Comparison of ENCODE assay signal across 2 cellular contexts in genomic region chr7:150737265-150738055, GRCh38.
TF ChIP-seq lines count a peak whose summit lies in the region.

TSS of gene GIMAP5 (plus strand) at chr7:150737418. CDS start at chr7:150740885, 3,467 bp downstream.

TF ChIP-seq in liver, 16 proteins besides CTCF, POLR2A, EP300 and RAD21:
- no peak for TF ChIP-seq YY1 (IDR thresholded peaks at IDR 0.05)
- TF ChIP-seq, protein P1, sequence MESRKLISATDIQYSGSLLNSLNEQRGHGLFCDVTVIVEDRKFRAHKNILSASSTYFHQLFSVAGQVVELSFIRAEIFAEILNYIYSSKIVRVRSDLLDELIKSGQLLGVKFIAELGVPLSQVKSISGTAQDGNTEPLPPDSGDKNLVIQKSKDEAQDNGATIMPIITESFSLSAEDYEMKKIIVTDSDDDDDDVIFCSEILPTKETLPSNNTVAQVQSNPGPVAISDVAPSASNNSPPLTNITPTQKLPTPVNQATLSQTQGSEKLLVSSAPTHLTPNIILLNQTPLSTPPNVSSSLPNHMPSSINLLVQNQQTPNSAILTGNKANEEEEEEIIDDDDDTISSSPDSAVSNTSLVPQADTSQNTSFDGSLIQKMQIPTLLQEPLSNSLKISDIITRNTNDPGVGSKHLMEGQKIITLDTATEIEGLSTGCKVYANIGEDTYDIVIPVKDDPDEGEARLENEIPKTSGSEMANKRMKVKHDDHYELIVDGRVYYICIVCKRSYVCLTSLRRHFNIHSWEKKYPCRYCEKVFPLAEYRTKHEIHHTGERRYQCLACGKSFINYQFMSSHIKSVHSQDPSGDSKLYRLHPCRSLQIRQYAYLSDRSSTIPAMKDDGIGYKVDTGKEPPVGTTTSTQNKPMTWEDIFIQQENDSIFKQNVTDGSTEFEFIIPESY (IDR thresholded peaks at IDR 0.05): no peak
- no peak for TF ChIP-seq JUND (IDR thresholded peaks at IDR 0.05)
- no peak for TF ChIP-seq TAF1 (conservative IDR thresholded peaks at IDR 0.05)
- TF ChIP-seq, protein P2, sequence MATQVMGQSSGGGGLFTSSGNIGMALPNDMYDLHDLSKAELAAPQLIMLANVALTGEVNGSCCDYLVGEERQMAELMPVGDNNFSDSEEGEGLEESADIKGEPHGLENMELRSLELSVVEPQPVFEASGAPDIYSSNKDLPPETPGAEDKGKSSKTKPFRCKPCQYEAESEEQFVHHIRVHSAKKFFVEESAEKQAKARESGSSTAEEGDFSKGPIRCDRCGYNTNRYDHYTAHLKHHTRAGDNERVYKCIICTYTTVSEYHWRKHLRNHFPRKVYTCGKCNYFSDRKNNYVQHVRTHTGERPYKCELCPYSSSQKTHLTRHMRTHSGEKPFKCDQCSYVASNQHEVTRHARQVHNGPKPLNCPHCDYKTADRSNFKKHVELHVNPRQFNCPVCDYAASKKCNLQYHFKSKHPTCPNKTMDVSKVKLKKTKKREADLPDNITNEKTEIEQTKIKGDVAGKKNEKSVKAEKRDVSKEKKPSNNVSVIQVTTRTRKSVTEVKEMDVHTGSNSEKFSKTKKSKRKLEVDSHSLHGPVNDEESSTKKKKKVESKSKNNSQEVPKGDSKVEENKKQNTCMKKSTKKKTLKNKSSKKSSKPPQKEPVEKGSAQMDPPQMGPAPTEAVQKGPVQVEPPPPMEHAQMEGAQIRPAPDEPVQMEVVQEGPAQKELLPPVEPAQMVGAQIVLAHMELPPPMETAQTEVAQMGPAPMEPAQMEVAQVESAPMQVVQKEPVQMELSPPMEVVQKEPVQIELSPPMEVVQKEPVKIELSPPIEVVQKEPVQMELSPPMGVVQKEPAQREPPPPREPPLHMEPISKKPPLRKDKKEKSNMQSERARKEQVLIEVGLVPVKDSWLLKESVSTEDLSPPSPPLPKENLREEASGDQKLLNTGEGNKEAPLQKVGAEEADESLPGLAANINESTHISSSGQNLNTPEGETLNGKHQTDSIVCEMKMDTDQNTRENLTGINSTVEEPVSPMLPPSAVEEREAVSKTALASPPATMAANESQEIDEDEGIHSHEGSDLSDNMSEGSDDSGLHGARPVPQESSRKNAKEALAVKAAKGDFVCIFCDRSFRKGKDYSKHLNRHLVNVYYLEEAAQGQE (IDR thresholded peaks at IDR 0.05): peak; percentile 27
- no peak for TF ChIP-seq FOXA2 (IDR thresholded peaks at IDR 0.05)
- no peak for TF ChIP-seq EGR1 (IDR thresholded peaks at IDR 0.05; ENCODE audit: low read depth in 2 of 2)
- no peak for TF ChIP-seq HNF4A (conservative IDR thresholded peaks at IDR 0.05)
- TF ChIP-seq HNF4G (IDR thresholded peaks at IDR 0.05): no peak
- no peak for TF ChIP-seq RXRA (IDR thresholded peaks at IDR 0.05)
- TF ChIP-seq NR2F2 (IDR thresholded peaks at IDR 0.05): peak; percentile 55
- TF ChIP-seq ATF3 (IDR thresholded peaks at IDR 0.05): no peak
- TF ChIP-seq SP1 (IDR thresholded peaks at IDR 0.05): no peak
- TF ChIP-seq MAX (IDR thresholded peaks at IDR 0.05): peak; percentile 59
- TF ChIP-seq FOXA1 (IDR thresholded peaks at IDR 0.05): no peak
- TF ChIP-seq GABPA (IDR thresholded peaks at IDR 0.05 in 1 of 2, conservative IDR thresholded peaks at IDR 0.05 in 1 of 2): no peak

TF ChIP-seq in HepG2, 621 proteins besides CTCF, POLR2A, EP300 and RAD21:
- TF ChIP-seq ZBTB46 (CRISPR knock-in tag; IDR thresholded peaks at IDR 0.05; ENCODE audit: borderline replicate concordance) (no peak), ZNF83 (CRISPR knock-in tag; IDR thresholded peaks at IDR 0.05; ENCODE audit: borderline replicate concordance) (no peak), ZNF616 (CRISPR knock-in tag; IDR thresholded peaks at IDR 0.05; ENCODE audit: low read depth) (no peak), ARID4A (CRISPR knock-in tag; IDR thresholded peaks at IDR 0.05; ENCODE audit: borderline replicate concordance) (no peak), ZNF761 (CRISPR knock-in tag; conservative IDR thresholded peaks at IDR 0.05) (no peak), ZNF407 (CRISPR knock-in tag; IDR thresholded peaks at IDR 0.05; ENCODE audit: not compliant biosample characterization) (no peak), SALL2 (CRISPR knock-in tag; IDR thresholded peaks at IDR 0.05) (no peak)
- TF ChIP-seq, protein P3, sequence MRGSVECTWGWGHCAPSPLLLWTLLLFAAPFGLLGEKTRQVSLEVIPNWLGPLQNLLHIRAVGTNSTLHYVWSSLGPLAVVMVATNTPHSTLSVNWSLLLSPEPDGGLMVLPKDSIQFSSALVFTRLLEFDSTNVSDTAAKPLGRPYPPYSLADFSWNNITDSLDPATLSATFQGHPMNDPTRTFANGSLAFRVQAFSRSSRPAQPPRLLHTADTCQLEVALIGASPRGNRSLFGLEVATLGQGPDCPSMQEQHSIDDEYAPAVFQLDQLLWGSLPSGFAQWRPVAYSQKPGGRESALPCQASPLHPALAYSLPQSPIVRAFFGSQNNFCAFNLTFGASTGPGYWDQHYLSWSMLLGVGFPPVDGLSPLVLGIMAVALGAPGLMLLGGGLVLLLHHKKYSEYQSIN (CRISPR knock-in tag; IDR thresholded peaks at IDR 0.05; ENCODE audit: borderline replicate concordance): no peak
